ENCODE assay signal across 8 cellular contexts in genomic region chr12:123365141-123365917, GRCh38. TPM values are rescaled to one million over a fixed set of nuclear protein-coding genes. Genes with fewer than 3 reads are reported as not detected.
DNase-seq lines count a peak whose midpoint lies in the region; ATAC-seq and TF ChIP-seq lines count a peak whose summit lies in the region.

No MANE protein-coding gene starts in this region.

- peaks cover 9% of the 10 kb centered on the region for H3F3A ChIP-seq in SU-DHL-6 (ENCODE audit: insufficient read depth)

- H3K27ac ChIP-seq in SU-DHL-6 (ENCODE audit: low read depth, low read length) (peak overlapping the region; percentile 89), heart left ventricle (peak overlapping the region; percentile 82 to 99 (median 95)), upper lobe of left lung (peak overlapping the region; percentile 93 to 97 (median 96))

- H3K4me1 ChIP-seq in adipocyte (ENCODE audit: control insufficient read depth, insufficient read depth, low read length) (peaks cover 10% of the 10 kb centered on the region), heart left ventricle (peaks cover 4 to 38% (median 21%) of the 10 kb centered on the region in 12 donors), upper lobe of left lung (peaks cover 15 to 36% (median 16%) of the 10 kb centered on the region in 4 donors)

- TF ChIP-seq CTCF in GM12873 (IDR thresholded peaks at IDR 0.05; ENCODE audit: insufficient read depth, low read depth, low read length, missing control alignments) (peak; percentile 87), SU-DHL-6 (IDR thresholded peaks at IDR 0.05; ENCODE audit: insufficient read depth, low read length, poor library complexity, severe bottlenecking) (peak; percentile 86), heart left ventricle (IDR thresholded peaks at IDR 0.05) (peak; percentile 52 to 96 (median 73)), upper lobe of left lung (IDR thresholded peaks at IDR 0.05) (peak; percentile 61 to 75 (median 66))

- H3K4me3 ChIP-seq in SU-DHL-6 (ENCODE audit: insufficient read depth, low read length, poor library complexity, severe bottlenecking) (peak overlapping the region; percentile 69), adipocyte (ENCODE audit: low read length) (peak overlapping the region; percentile 92), heart left ventricle (peak overlapping the region; percentile 67 to 98 (median 87)), upper lobe of left lung (peak overlapping the region; percentile 66 to 94 (median 90))

- H4K20me1 ChIP-seq in SU-DHL-6 (ENCODE audit: low read depth, low read length): no peaks in the 10 kb centered on the region; the same call in 1 of the 2 replicates

- ATAC-seq in HG02759 (IDR thresholded peaks at IDR 0.05; ENCODE audit: unreplicated experiment) (peak; percentile 70), heart left ventricle (peak; percentile 90 to 96 (median 94)), upper lobe of left lung (ENCODE audit: low FRiP score in 2 of 2) (peak; percentile 95 to 96)

- H3K36me3 ChIP-seq in SU-DHL-6 (ENCODE audit: low read length): no peaks in the 10 kb centered on the region
- no peaks in the 10 kb centered on the region for H3K36me3 ChIP-seq in adipocyte (ENCODE audit: control insufficient read depth, insufficient read depth, low read length, severe bottlenecking)
- peaks cover 0 to under 1% (median 0%) of the 10 kb centered on the region in 9 donors for H3K36me3 ChIP-seq in heart left ventricle
- no peaks in the 10 kb centered on the region for H3K36me3 ChIP-seq in upper lobe of left lung

- H3K9me2 ChIP-seq in SU-DHL-6 (replicated peaks; ENCODE audit: insufficient read depth, low read length): no peaks in the 10 kb centered on the region

- H3K9me3 ChIP-seq in SU-DHL-6 (ENCODE audit: insufficient read depth, low read length) (no peaks in the 10 kb centered on the region), adipocyte (ENCODE audit: control insufficient read depth, low read length) (no peaks in the 10 kb centered on the region), heart left ventricle (no peaks in the 10 kb centered on the region), upper lobe of left lung (no peaks in the 10 kb centered on the region)

- no peaks in the 10 kb centered on the region for H3K27me3 ChIP-seq in SU-DHL-6 (ENCODE audit: low read length)
- no peaks in the 10 kb centered on the region for H3K27me3 ChIP-seq in adipocyte (replicated peaks; ENCODE audit: control insufficient read depth, insufficient read depth, low read length)
- H3K27me3 ChIP-seq in heart left ventricle: no peaks in the 10 kb centered on the region
- no peaks in the 10 kb centered on the region for H3K27me3 ChIP-seq in upper lobe of left lung

- H3K79me2 ChIP-seq in SU-DHL-6 (ENCODE audit: insufficient read depth, low read length): peaks cover 42% of the 10 kb centered on the region

- peak overlapping the region; percentile 80 for H3K9ac ChIP-seq in SU-DHL-6 (ENCODE audit: low read length)
- peak overlapping the region; percentile 92 for H3K9ac ChIP-seq in adipocyte (ENCODE audit: low read length)

- H2AFZ ChIP-seq in SU-DHL-6 (ENCODE audit: low read depth, low read length, severe bottlenecking): peak overlapping the region; percentile 82

- intact Hi-C loops in heart left ventricle (cut with DNase I): loop anchor here in 6 of 10 donors (1.0 to 5.0 kb wide), 8 partner anchors 17 to 219 kb away; partner anchors contain the start of genes CDK2AP1 (in 2 of the 6), TMED2 (in 2 of the 6) and RILPL1 (in 1 of the 6)

- no peak for TF ChIP-seq EP300 in upper lobe of left lung (IDR thresholded peaks at IDR 0.05)

- WGBS in heart left ventricle, 4 donors: 0 to 1% (median 0%) methylated on average over 27 to 50 of the region's 50 CpGs
- WGBS in upper lobe of left lung, 2 donors: 0 to 1% methylated on average over 28 to 49 of the region's 50 CpGs

- TF ChIP-seq POLR2A in heart left ventricle (IDR thresholded peaks at IDR 0.05): peak in 1 of 2 donors; percentile 76
- TF ChIP-seq POLR2A in upper lobe of left lung (IDR thresholded peaks at IDR 0.05): peak in 3 of 4 donors; percentile 30 to 78 (median 67)

- DNase-seq in NCI-H128 (lab: John Stamatoyannopoulos, UW; ENCODE audit: unreplicated experiment): peak; percentile 96
- peak; percentile 100 for DNase-seq in adipocyte (ENCODE audit: low read depth)
- DNase-seq in heart left ventricle: peak; percentile 99
- peak; percentile 97 for DNase-seq in pons (ENCODE audit: low spot score)
- DNase-seq in upper lobe of left lung: peak; percentile 99

- peak overlapping the region; percentile 70 for H3K4me2 ChIP-seq in SU-DHL-6 (ENCODE audit: low read depth, low read length, poor library complexity, severe bottlenecking)

RNA-seq across cellular contexts. Expression of gene SBNO1, which starts 0.7 kb away (rescaled TPM):
- 10 to 100 TPM; 17.2 to 33.8 (median 27.9) TPM for total RNA-seq in heart left ventricle
- 10 to 100 TPM in 1 of 2 donors, 1 to 10 TPM in 1; 6.3 to 12.3 TPM for polyA plus RNA-seq in heart left ventricle
- 10 to 100 TPM in 5 of 6 donors, 1 to 10 TPM in 1; 7.5 to 25.2 (median 20.3) TPM for total RNA-seq in upper lobe of left lung

RNA-seq across cellular contexts. Expression of gene KMT5A, which starts 18.6 kb away (rescaled TPM):
- total RNA-seq in heart left ventricle (10 to 100 TPM; 26.8 to 37.7 (median 28.7) TPM), upper lobe of left lung (10 to 100 TPM; 35.1 to 50.2 (median 43.8) TPM)
- 10 to 100 TPM; 14.3 to 30.6 TPM for polyA plus RNA-seq in heart left ventricle

Comparison
In these comparisons a context has a peak if more than half of its experiments do, and no peak if none do; other contexts are left out.
1. Peak in every context shown above with its lines: DNase-seq, ATAC-seq, H3K4me3 ChIP-seq and H3K27ac ChIP-seq.